23 cellular contexts compared by ENCODE assay signal in genomic region chr5:170885281-170885680, GRCh38. TPM values are rescaled to one million over a fixed set of nuclear protein-coding genes. Genes with fewer than 3 reads are reported as not detected.
"Had no signal": no experiment of that assay in that cellular context is flagged by ENCODE, and none has a peak within 500 bp of the region (broad histone marks: within the 10 kb centered on the region; RNA-seq: fewer than 3 reads in every experiment).

No MANE protein-coding gene starts in this region.

- H3K9me3 ChIP-seq: neutrophil, ovary, prostate gland, right atrium auricular region, upper lobe of left lung had no signal

- H3K4me1 ChIP-seq: foreskin keratinocyte, prostate gland, right atrium auricular region, upper lobe of left lung had no signal

- DNase-seq: activated CD4-positive, alpha-beta T cell treated with anti-CD3 and anti-CD28 coated beads for 36 hours; activated CD4-positive, alpha-beta T cell treated with anti-CD3 and anti-CD28 coated beads, Interleukin-2, amount 50 U/mL, for 4 hours; activated CD8-positive, alpha-beta memory T cell treated with anti-CD3 and anti-CD28 coated beads, Interleukin-2, amount 50 U/mL, for 48 hours; activated effector memory CD4-positive, alpha-beta T cell treated with Interleukin-2 at 50 U/mL for 16 hours; activated naive CD4-positive, alpha-beta T cell treated with anti-CD3 and anti-CD28 coated beads for 36 hours; activated naive CD8-positive, alpha-beta T cell treated with anti-CD3 and anti-CD28 coated beads, Interleukin-2, amount 10 ng/mL, durations not matched to agents 7 days and 5 days; activated T-cell treated with anti-CD3 and anti-CD28 coated beads, Interleukin-2, amount 50 U/mL, for 48 hours; effector CD8-positive, alpha-beta T cell; foreskin keratinocyte; left ventricle myocardium superior; mammary epithelial cell; ovary; stimulated activated CD4-positive, alpha-beta T cell treated with anti-CD3 and anti-CD28 coated beads, Interleukin-12 subunit alpha, Interleukin-12 subunit beta, amount 100 ng/mL, for 4 hours; stimulated activated CD4-positive, alpha-beta T cell treated with anti-CD3 and anti-CD28 coated beads, Interleukin-4, amount 100 ng/mL, for 4 hours; stimulated activated naive CD8-positive, alpha-beta T cell treated with anti-CD3 and anti-CD28 coated beads, Interleukin-15, Interleukin-2, amounts not matched to agents 100 U/mL and 50 U/mL, for 24 hours; T-helper 9 cell; upper lobe of left lung had no signal

- ATAC-seq: activated CD4-positive, alpha-beta T cell treated with anti-CD3 and anti-CD28 coated beads for 36 hours; foreskin keratinocyte; left ventricle myocardium superior; stimulated activated naive CD8-positive, alpha-beta T cell treated with anti-CD3 and anti-CD28 coated beads, Interleukin-15, Interleukin-2, amounts not matched to agents 100 U/mL and 50 U/mL, for 24 hours; WTC11 had no signal

- H3K36me3 ChIP-seq: neutrophil, ovary, prostate gland, right atrium auricular region, upper lobe of left lung had no signal

- H3K4me3 ChIP-seq: ovary, prostate gland, right atrium auricular region, upper lobe of left lung had no signal

- H3K27ac ChIP-seq: foreskin keratinocyte, neutrophil, ovary, prostate gland, right atrium auricular region, upper lobe of left lung had no signal

- H3K27me3 ChIP-seq: foreskin keratinocyte, neutrophil, ovary, right atrium auricular region, upper lobe of left lung had no signal

RNA-seq across cellular contexts. Expression of gene RANBP17, which starts 23.5 kb away (rescaled TPM):
- total RNA-seq: activated CD4-positive, alpha-beta T cell treated with anti-CD3 and anti-CD28 coated beads for 36 hours; activated CD8-positive, alpha-beta memory T cell treated with anti-CD3 and anti-CD28 coated beads for 36 hours; activated naive CD4-positive, alpha-beta T cell treated with anti-CD3 and anti-CD28 coated beads for 36 hours; T-helper 1 cell treated with Interleukin-12 subunit alpha and Interleukin-12 subunit beta and Interleukin-4 antibody, amounts not matched to agents 30 ng/mL and 1 ng/mL, for 36 hours had no signal
